Comparison of ENCODE assay signal across 14 cellular contexts in genomic region chr2:216205486-216205885, GRCh38.
DNase-seq lines count a peak whose midpoint lies in the region; ATAC-seq and TF ChIP-seq lines count a peak whose summit lies in the region.
"Had no signal": no experiment of that assay in that cellular context is flagged by ENCODE, and none has a peak within 500 bp of the region (broad histone marks: within the 10 kb centered on the region; RNA-seq: fewer than 3 reads in every experiment).

No MANE protein-coding gene starts in this region.

- POLR2A ChIA-PET in RWPE1 (lab: Yijun Ruan, JAX; ENCODE audit: low non-redundant PET) = no interaction called here

- ATAC-seq in GM18498 (IDR thresholded peaks at IDR 0.05; ENCODE audit: unreplicated experiment) (peak; percentile 7), GM21367 (IDR thresholded peaks at IDR 0.05; ENCODE audit: unreplicated experiment) (peak; percentile 3), HG03354 (IDR thresholded peaks at IDR 0.05; ENCODE audit: poor library complexity, severe bottlenecking, unreplicated experiment) (peak; percentile 4)
- ATAC-seq in activated naive CD8-positive, alpha-beta T cell treated with anti-CD3 and anti-CD28 coated beads, Interleukin-2, amount 50 U/mL, for 24 hours = no peak

- DNase-seq in activated naive CD8-positive, alpha-beta T cell treated with anti-CD3 and anti-CD28 coated beads, Interleukin-2, amount 50 U/mL, for 24 hours = no peak
- DNase-seq in brain microvascular endothelial cell (no peak), RWPE1 (ENCODE audit: low spot score) (no peak), NCI-H1417 treated with DMSO at 0.1 percent for 48 hours (lab: John Stamatoyannopoulos, UW) (no peak)
- DNase-seq: activated gamma-delta T cell treated with Interleukin-2 at 50 U/mL for 16 hours, HFFc6, midbrain, NCI-H1092 treated with DMSO at 0.1 percent for 48 hours, NCI-H526 treated with DMSO at 0.1 percent for 48 hours, SK-N-SH, substantia nigra had no signal

- peaks cover 71% of the 10 kb centered on the region for H3K36me3 ChIP-seq in brain microvascular endothelial cell (replicated peaks)

- no peak for TF ChIP-seq CTCF in brain microvascular endothelial cell (IDR thresholded peaks at IDR 0.05; ENCODE audit: low read depth, low read length, missing control alignments)
- TF ChIP-seq CTCF in RWPE1 (conservative IDR thresholded peaks at IDR 0.05; ENCODE audit: low read depth) = no peak

- no peaks in the 10 kb centered on the region for H3K27me3 ChIP-seq in brain microvascular endothelial cell (replicated peaks)

- H3K27ac ChIP-seq in brain microvascular endothelial cell = no peak overlapping the region
- H3K27ac ChIP-seq in RWPE1 = no peak overlapping the region

- H3K4me1 Mint-ChIP-seq in activated naive CD8-positive, alpha-beta T cell treated with anti-CD3 and anti-CD28 coated beads, Interleukin-2, amount 50 U/mL, for 24 hours = peaks cover 60% of the 10 kb centered on the region

- CTCF ChIA-PET in RWPE1 (lab: Yijun Ruan, JAX) = interaction anchor here (0.6 kb wide), 2 partner anchors 88 to 447 kb away, joined by 3 to 4 read pairs; no protein-coding TSS in a partner anchor

- no peak overlapping the region for H3K4me3 ChIP-seq in brain microvascular endothelial cell (ENCODE audit: low read depth, low read length)

- no peaks in the 10 kb centered on the region for H3K27me3 Mint-ChIP-seq in activated naive CD8-positive, alpha-beta T cell treated with anti-CD3 and anti-CD28 coated beads, Interleukin-2, amount 50 U/mL, for 24 hours

- in situ Hi-C loops in brain microvascular endothelial cell (cut with HindIII; ENCODE audit: low pct_ligation_motif_present, low sequenced_read_pairs) = no loop called here

- H3K4me3 Mint-ChIP-seq in activated naive CD8-positive, alpha-beta T cell treated with anti-CD3 and anti-CD28 coated beads, Interleukin-2, amount 50 U/mL, for 24 hours = no peak overlapping the region
- H3K4me3 Mint-ChIP-seq: HFFc6 had no signal

- H3K27ac Mint-ChIP-seq in activated naive CD8-positive, alpha-beta T cell treated with anti-CD3 and anti-CD28 coated beads, Interleukin-2, amount 50 U/mL, for 24 hours = peak overlapping the region; percentile 98
- H3K27ac Mint-ChIP-seq: HFFc6 had no signal

- H3K9me3 Mint-ChIP-seq in activated naive CD8-positive, alpha-beta T cell treated with anti-CD3 and anti-CD28 coated beads, Interleukin-2, amount 50 U/mL, for 24 hours = no peaks in the 10 kb centered on the region
- H3K9me3 Mint-ChIP-seq: HFFc6 had no signal

- H3K36me3 Mint-ChIP-seq in activated naive CD8-positive, alpha-beta T cell treated with anti-CD3 and anti-CD28 coated beads, Interleukin-2, amount 50 U/mL, for 24 hours (ENCODE audit: low read depth) = peaks cover 77% of the 10 kb centered on the region
